ENCODE assay signal across 23 cellular contexts in the genomic region with DNA sequence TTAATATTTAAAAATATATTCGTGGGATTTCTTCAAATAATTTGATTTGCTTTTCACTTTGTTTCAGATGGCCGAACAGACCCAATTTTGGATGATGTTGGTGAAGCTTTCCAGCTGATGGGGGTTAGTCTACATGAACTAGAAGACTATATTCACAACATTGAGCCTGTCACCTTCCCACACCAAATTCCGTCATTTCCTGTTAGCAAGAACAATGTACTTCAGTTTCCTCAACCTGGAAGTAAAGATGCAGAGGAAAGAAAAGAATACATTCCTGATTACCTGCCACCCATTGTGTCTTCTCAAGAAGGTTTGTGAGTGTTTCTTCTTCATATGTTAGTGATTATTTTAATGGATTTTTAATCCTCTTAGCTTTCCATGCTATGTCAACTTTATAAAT. TPM values are rescaled to one million over a fixed set of nuclear protein-coding genes. Genes with fewer than 3 reads are reported as not detected.
DNase-seq lines count a peak whose midpoint lies in the region; ATAC-seq and TF ChIP-seq lines count a peak whose summit lies in the region.
"Had no signal": no experiment of that assay in that cellular context is flagged by ENCODE, and none has a peak within 500 bp of the region (broad histone marks: within the 10 kb centered on the region; RNA-seq: fewer than 3 reads in every experiment).

No MANE protein-coding gene starts in this region.

- H3K4me3 ChIP-seq in mesendoderm (ENCODE audit: low read length), result no peak overlapping the region
- H3K4me3 ChIP-seq: BLaER1 had no signal

- no peaks in the 10 kb centered on the region for H3K36me3 ChIP-seq in mesendoderm (ENCODE audit: control insufficient read depth, insufficient read depth, low read length)

- H4K5ac ChIP-seq in mesendoderm (ENCODE audit: low read length), result no peak overlapping the region

- no peak overlapping the region for H4K8ac ChIP-seq in mesendoderm (ENCODE audit: low read depth, low read length)

- H3K27me3 ChIP-seq in mesendoderm (ENCODE audit: insufficient read depth, low read length, poor library complexity), result no peaks in the 10 kb centered on the region
- H3K27me3 ChIP-seq: BE2C, BLaER1 had no signal

- H3K9ac ChIP-seq in mesendoderm (ENCODE audit: low read length), result no peak overlapping the region
- H3K9ac ChIP-seq: BLaER1 had no signal

- H2AK5ac ChIP-seq in mesendoderm (ENCODE audit: low read length), result no peak overlapping the region

- no peak overlapping the region for H3K4ac ChIP-seq in mesendoderm (ENCODE audit: low read depth, low read length)

- ATAC-seq in GM18517 (IDR thresholded peaks at IDR 0.05; ENCODE audit: unreplicated experiment) (no peak), left ventricle myocardium superior (no peak)

- no peak overlapping the region for H3K18ac ChIP-seq in mesendoderm (ENCODE audit: low read length)

- peak overlapping the region; percentile 66 for H3K4me3 Mint-ChIP-seq in endothelial cell (ENCODE audit: unreplicated experiment)
- H3K4me3 Mint-ChIP-seq: CD14-positive monocyte; CD4-positive, alpha-beta memory T cell; CD8-positive, alpha-beta memory T cell had no signal

- H3K56ac ChIP-seq in mesendoderm (ENCODE audit: low read length), result no peak overlapping the region

- WGBS in mesendoderm (ENCODE audit: extremely low coverage, insufficient coverage, low lambda C conversion rate), result no CpG with 5 or more reads among the region's 3 CpGs

- H3K4me1 Mint-ChIP-seq in endothelial cell (ENCODE audit: unreplicated experiment), result peaks cover 29% of the 10 kb centered on the region

- H3K4me2 ChIP-seq in mesendoderm (ENCODE audit: low read length), result no peak overlapping the region
- H3K4me2 ChIP-seq: BLaER1 had no signal

- H3K36me3 Mint-ChIP-seq in endothelial cell (ENCODE audit: low read depth, unreplicated experiment), result peaks cover 13% of the 10 kb centered on the region

- no peaks in the 10 kb centered on the region for H3K9me3 Mint-ChIP-seq in endothelial cell (ENCODE audit: unreplicated experiment)
- H3K9me3 Mint-ChIP-seq: CD4-positive, alpha-beta memory T cell; CD4-positive, CD25-positive, alpha-beta regulatory T cell; CD8-positive, alpha-beta memory T cell had no signal

- peaks cover 5% of the 10 kb centered on the region for H3K79me1 ChIP-seq in mesendoderm (ENCODE audit: low read length)

- H2BK120ac ChIP-seq in mesendoderm (ENCODE audit: low read depth, low read length), result no peak overlapping the region

- DNase-seq in endothelial cell (ENCODE audit: low spot score) (no peak), glomerular endothelial cell (ENCODE audit: extremely low read depth, low read depth, low spot score) (peak; percentile 27), mesendoderm (peak; percentile 3), left ventricle myocardium superior (no peak), GDM1 (lab: John Stamatoyannopoulos, UW) (no peak)
- DNase-seq: 8988T; ACHN; BE2C; C1 segment of cervical spinal cord; CD4-positive, alpha-beta memory T cell; CD4-positive, CD25-positive, alpha-beta regulatory T cell; CD8-positive, alpha-beta memory T cell; COR-L47; DMS 273 treated with DMSO at 0.1 percent for 48 hours; DMS153; DMS53; DMS79; DND-41; EL; GF-D8 had no signal

- H3K79me2 ChIP-seq in mesendoderm (ENCODE audit: control insufficient read depth, insufficient read depth, low read length), result peaks cover 11% of the 10 kb centered on the region

- peaks cover under 1% of the 10 kb centered on the region for H3K4me1 ChIP-seq in mesendoderm (ENCODE audit: control insufficient read depth, low read depth, low read length)

- H3K27me3 Mint-ChIP-seq in endothelial cell (ENCODE audit: unreplicated experiment), result no peaks in the 10 kb centered on the region
- H3K27me3 Mint-ChIP-seq: CD4-positive, alpha-beta memory T cell; CD4-positive, CD25-positive, alpha-beta regulatory T cell; CD8-positive, alpha-beta memory T cell had no signal

- H3K23ac ChIP-seq in mesendoderm (ENCODE audit: low read length), result no peak overlapping the region

- peak overlapping the region; percentile 85 for H3K27ac Mint-ChIP-seq in endothelial cell (ENCODE audit: unreplicated experiment)
- H3K27ac Mint-ChIP-seq: CD14-positive monocyte; CD4-positive, CD25-positive, alpha-beta regulatory T cell had no signal

- H2BK5ac ChIP-seq in mesendoderm (ENCODE audit: low read length), result no peak overlapping the region

- no peak overlapping the region for H3K27ac ChIP-seq in mesendoderm (ENCODE audit: low read depth, low read length)
- H3K27ac ChIP-seq: BLaER1 had no signal

- intact Hi-C loops in left ventricle myocardium superior (cut with micrococcal nuclease), result no loop called here

- no peak for TF ChIP-seq CTCF in endothelial cell (IDR thresholded peaks at IDR 0.05; ENCODE audit: unreplicated experiment)

- H2BK15ac ChIP-seq in mesendoderm (replicated peaks; ENCODE audit: low read depth), result no peak overlapping the region

RNA-seq across cellular contexts. Expression of gene TAF3, which starts 5.9 kb away (rescaled TPM):
- total RNA-seq in endothelial cell (ENCODE audit: unreplicated experiment) (12.4 TPM), glomerular endothelial cell (4.9 and 6.5 TPM in 2 replicates), left ventricle myocardium superior (13.0 TPM)
- polyA plus RNA-seq in mesendoderm (2013, experiment 1 of 2), result 12.7 TPM
- polyA plus RNA-seq in mesendoderm (2013, experiment 2 of 2), result 13.3 TPM

RNA-seq across cellular contexts. Expression of gene ATP5F1C, which starts 36.3 kb away (rescaled TPM):
- total RNA-seq in endothelial cell (ENCODE audit: unreplicated experiment) (216 TPM), glomerular endothelial cell (231 and 303 TPM in 2 replicates), left ventricle myocardium superior (777 TPM)
- polyA plus RNA-seq in mesendoderm (2013, experiment 1 of 2), result 435 TPM
- polyA plus RNA-seq in mesendoderm (2013, experiment 2 of 2), result 440 TPM

RNA-seq across cellular contexts. Expression of gene KIN, which starts 36.5 kb away (rescaled TPM):
- total RNA-seq in endothelial cell (ENCODE audit: unreplicated experiment), result 13.2 TPM
- 4.6 and 7.1 TPM in 2 replicates for total RNA-seq in glomerular endothelial cell
- polyA plus RNA-seq in mesendoderm (2013, experiment 1 of 2), result 20.3 TPM
- 21.7 TPM for polyA plus RNA-seq in mesendoderm (2013, experiment 2 of 2)
- total RNA-seq in left ventricle myocardium superior, result 9.1 TPM

Comparison
In these comparisons a context has a peak if more than half of its experiments do, and no peak if none do; other contexts are left out.
1. DNase-seq: peak in glomerular endothelial cell (single experiment) and mesendoderm (single experiment); none in endothelial cell (single experiment), left ventricle myocardium superior (single experiment) and GDM1 (single experiment).